ENCODE assay signal across 9 cellular contexts in the genomic region with DNA sequence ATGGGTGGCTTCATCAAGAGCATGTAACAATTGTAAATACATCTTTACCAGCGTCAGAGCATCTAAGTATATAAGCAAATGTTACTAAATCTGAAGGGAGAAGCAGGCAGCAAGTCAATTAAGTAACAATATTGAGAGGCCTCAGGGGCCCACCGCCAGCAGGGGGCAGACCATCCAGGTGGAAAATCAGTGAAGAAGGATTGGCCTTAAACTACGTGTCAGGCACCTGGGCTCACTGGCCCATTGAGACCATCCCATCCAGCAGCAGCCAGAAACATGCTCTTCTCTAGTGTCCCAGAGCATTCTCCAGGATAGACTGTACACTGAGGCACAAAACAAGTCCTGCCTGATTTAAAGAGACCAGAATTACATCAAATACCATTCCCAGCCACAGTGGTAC.
DNase-seq lines count a peak whose midpoint lies in the region; ATAC-seq and TF ChIP-seq lines count a peak whose summit lies in the region.
"Had no signal": no experiment of that assay in that cellular context is flagged by ENCODE, and none has a peak within 500 bp of the region (broad histone marks: within the 10 kb centered on the region; RNA-seq: fewer than 3 reads in every experiment).

No MANE protein-coding gene starts in this region.

- H3K4me1 Mint-ChIP-seq in naive B cell = peaks cover 4 to 14% (median 6%) of the 10 kb centered on the region in 3 donors

- H3K9me3 ChIP-seq in BLaER1 treated with 17β-estradiol and CSF1 and Interleukin-3, amounts not matched to agents 10 nM and 100 nM (replicated peaks in 1 of 11) = peaks cover 28 to 53% (median 41%) of the 10 kb centered on the region in 11 experiments

- H4K20me1 ChIP-seq in BLaER1 treated with 17β-estradiol and CSF1 and Interleukin-3, amounts not matched to agents 10 nM and 100 nM = no peaks in the 10 kb centered on the region

- peaks cover 0 to 18% (median 0%) of the 10 kb centered on the region in 7 donors for H3K9me3 Mint-ChIP-seq in naive B cell
- H3K9me3 Mint-ChIP-seq: IgD-negative memory B cell had no signal

- no peak overlapping the region for H3K9ac ChIP-seq in BLaER1 treated with 17β-estradiol and CSF1 and Interleukin-3, amounts not matched to agents 10 nM and 100 nM

- H3K27ac Mint-ChIP-seq in naive B cell = peak overlapping the region in 3 of 6 donors; percentile 17 to 39 (median 27)
- H3K27ac Mint-ChIP-seq: IgD-negative memory B cell had no signal

- H3K4me1 ChIP-seq in BLaER1 treated with 17β-estradiol and CSF1 and Interleukin-3, amounts not matched to agents 10 nM and 100 nM = peaks cover 0 to 46% (median 36%) of the 10 kb centered on the region in 10 experiments; a peak in 18 of 20 replicates

- H3K4me2 ChIP-seq in BLaER1 treated with 17β-estradiol and CSF1 and Interleukin-3, amounts not matched to agents 10 nM and 100 nM = peak overlapping the region in 6 of 11 experiments; percentile 36 to 80 (median 54); a peak in 5 of 22 replicates

- DNase-seq in NCI-H69 (lab: John Stamatoyannopoulos, UW) (peak; percentile 5), choroid plexus epithelial cell (ENCODE audit: low read depth) (peak; percentile 29), naive B cell (peak; percentile 29), SIG-M5 (lab: John Stamatoyannopoulos, UW) (no peak)

- TF ChIP-seq CTCF in choroid plexus epithelial cell (conservative IDR thresholded peaks at IDR 0.05; ENCODE audit: low read depth, low read length) = peak; percentile 69

- H3K27me3 Mint-ChIP-seq in naive B cell = peaks cover 0 to 32% (median 6%) of the 10 kb centered on the region in 3 donors

- ATAC-seq in GM18867 (IDR thresholded peaks at IDR 0.05; ENCODE audit: unreplicated experiment) (peak; percentile 71), naive B cell (ENCODE audit: low read depth in 2 of 2) (no peak), HG02981 (IDR thresholded peaks at IDR 0.05; ENCODE audit: unreplicated experiment) (no peak), GM18868 (IDR thresholded peaks at IDR 0.05; ENCODE audit: unreplicated experiment) (no peak)

- H3K36me3 Mint-ChIP-seq in naive B cell = no peaks in the 10 kb centered on the region
- H3K36me3 Mint-ChIP-seq: IgD-negative memory B cell had no signal

- peak overlapping the region in 5 of 11 experiments; percentile 63 to 77 (median 73); a peak in 10 of 22 replicates for H3K27ac ChIP-seq in BLaER1 treated with 17β-estradiol and CSF1 and Interleukin-3, amounts not matched to agents 10 nM and 100 nM

- no peak overlapping the region for H3K4me3 Mint-ChIP-seq in naive B cell
- H3K4me3 Mint-ChIP-seq: IgD-negative memory B cell had no signal

- H3K4me3 ChIP-seq in BLaER1 treated with 17β-estradiol and CSF1 and Interleukin-3, amounts not matched to agents 10 nM and 100 nM = peak overlapping the region in 4 of 10 experiments; percentile 36 to 45 (median 44); a peak in 4 of 20 replicates
- no peak overlapping the region for H3K4me3 ChIP-seq in choroid plexus epithelial cell (ENCODE audit: low read depth, low read length)

- H3K27me3 ChIP-seq in BLaER1 treated with 17β-estradiol and CSF1 and Interleukin-3, amounts not matched to agents 10 nM and 100 nM = no peaks in the 10 kb centered on the region

- H3K36me3 ChIP-seq in BLaER1 treated with 17β-estradiol and CSF1 and Interleukin-3, amounts not matched to agents 10 nM and 100 nM = peaks cover 0 to 3% (median 0%) of the 10 kb centered on the region in 11 experiments; a peak in 1 of 22 replicates
